ENCODE assay signal across 12 cellular contexts in the genomic region with DNA sequence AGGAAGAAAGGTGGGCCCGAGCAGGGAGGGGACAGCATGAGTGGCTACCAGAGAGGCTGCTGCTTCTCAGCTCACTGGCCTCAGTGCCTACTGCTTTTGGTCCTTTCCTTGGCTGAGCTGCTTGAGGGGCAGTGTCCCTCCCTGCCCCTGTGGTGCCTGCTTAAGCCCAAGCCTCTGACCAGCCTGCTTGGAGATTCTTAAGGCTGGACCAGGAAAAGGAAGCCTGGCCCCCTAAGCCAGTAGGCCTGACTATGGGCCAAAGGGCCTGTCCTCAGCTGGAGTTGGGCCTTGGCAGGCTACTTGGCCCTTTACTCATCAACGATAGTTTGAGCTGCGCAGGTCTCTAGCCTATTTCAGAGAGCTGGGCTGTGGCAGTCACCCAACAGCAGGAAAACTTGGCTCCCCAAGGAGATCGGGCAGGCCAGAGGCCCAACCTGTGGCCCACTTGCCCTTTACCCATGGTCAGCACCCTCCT. TPM values are rescaled to one million over a fixed set of nuclear protein-coding genes. Genes with fewer than 3 reads are reported as not detected.
DNase-seq lines count a peak whose midpoint lies in the region; ATAC-seq and TF ChIP-seq lines count a peak whose summit lies in the region.
"Had no signal": no experiment of that assay in that cellular context is flagged by ENCODE, and none has a peak within 500 bp of the region (broad histone marks: within the 10 kb centered on the region; RNA-seq: fewer than 3 reads in every experiment).

No MANE protein-coding gene starts in this region.

- H3K4me3 Mint-ChIP-seq in CD8-positive, alpha-beta memory T cell = peak overlapping the region in 4 of 7 donors; percentile 15 to 68 (median 35)
- no peak overlapping the region for H3K4me3 Mint-ChIP-seq in osteocyte (ENCODE audit: unreplicated experiment)

- H3K27ac ChIP-seq in CD8-positive, alpha-beta memory T cell (ENCODE audit: low read depth, low read length) = peak overlapping the region; percentile 20
- H3K27ac ChIP-seq in RWPE1 = peak overlapping the region; percentile 65
- H3K27ac ChIP-seq: esophagus squamous epithelium had no signal

- no peaks in the 10 kb centered on the region for H3K9me3 ChIP-seq in CD8-positive, alpha-beta memory T cell (ENCODE audit: low read length)
- H3K9me3 ChIP-seq: Caco-2, esophagus squamous epithelium had no signal

- TF ChIP-seq CTCF in RWPE1 (conservative IDR thresholded peaks at IDR 0.05; ENCODE audit: low read depth) (no peak), osteocyte (IDR thresholded peaks at IDR 0.05) (no peak)

- H3K4me3 ChIP-seq in CD8-positive, alpha-beta memory T cell (ENCODE audit: low read length) = no peak overlapping the region
- H3K4me3 ChIP-seq: esophagus squamous epithelium had no signal

- no peak for DNase-seq in CD8-positive, alpha-beta memory T cell
- DNase-seq in RWPE1 (ENCODE audit: low spot score) (no peak), Right ventricle myocardium inferior (ENCODE audit: missing footprints) (no peak), osteocyte (ENCODE audit: extremely low spot score, unreplicated experiment) (peak; percentile 73), AG08395 (ENCODE audit: low spot score) (no peak), NOMO-1 treated with DMSO at 0.1 percent for 48 hours (lab: John Stamatoyannopoulos, UW; ENCODE audit: unreplicated experiment) (no peak)
- DNase-seq: activated CD4-positive, alpha-beta T cell treated with anti-CD3 and anti-CD28 coated beads for 4 hours; esophagus squamous epithelium; HCEC 1CT; NCI-H2227 treated with DMSO at 0.1 percent for 48 hours had no signal

- no peaks in the 10 kb centered on the region for H3K9me3 Mint-ChIP-seq in CD8-positive, alpha-beta memory T cell
- no peaks in the 10 kb centered on the region for H3K9me3 Mint-ChIP-seq in osteocyte (ENCODE audit: unreplicated experiment)

- intact Hi-C loops in Right ventricle myocardium inferior (cut with DNase I) = no loop called here

- POLR2A ChIA-PET in CD8-positive, alpha-beta memory T cell (lab: Charles Lee) = interaction anchor here (0.8 to 5.3 kb wide), 12 partner anchors 10 to 100 kb away, joined by 3 to 48 read pairs (median 8); a partner anchor contains a TSS
- POLR2A ChIA-PET in RWPE1 (lab: Yijun Ruan, JAX; ENCODE audit: low non-redundant PET) = interaction anchor here (0.6 kb wide), 1 partner anchor 23 kb away, joined by 4 read pairs; no protein-coding TSS in a partner anchor

- H3K27me3 ChIP-seq in CD8-positive, alpha-beta memory T cell (ENCODE audit: insufficient read depth, low read length, poor library complexity, severe bottlenecking) = no peaks in the 10 kb centered on the region
- H3K27me3 ChIP-seq: esophagus squamous epithelium had no signal

- peak overlapping the region; percentile 86 to 100 (median 96) for H3K27ac Mint-ChIP-seq in CD8-positive, alpha-beta memory T cell
- H3K27ac Mint-ChIP-seq in osteocyte (ENCODE audit: unreplicated experiment) = no peak overlapping the region

- peaks cover 70% of the 10 kb centered on the region for H3K4me1 ChIP-seq in CD8-positive, alpha-beta memory T cell (ENCODE audit: insufficient read depth, low read length)

- H3K36me3 ChIP-seq in CD8-positive, alpha-beta memory T cell (ENCODE audit: insufficient read depth, low read length) = peaks cover 86% of the 10 kb centered on the region

- peaks cover 10 to 99% (median 23%) of the 10 kb centered on the region in 3 donors for H3K36me3 Mint-ChIP-seq in CD8-positive, alpha-beta memory T cell
- peaks cover 11% of the 10 kb centered on the region for H3K36me3 Mint-ChIP-seq in osteocyte (ENCODE audit: unreplicated experiment)

- peaks cover 70 to 98% (median 92%) of the 10 kb centered on the region in 3 donors for H3K4me1 Mint-ChIP-seq in CD8-positive, alpha-beta memory T cell
- H3K4me1 Mint-ChIP-seq in osteocyte (ENCODE audit: unreplicated experiment) = peaks cover 14% of the 10 kb centered on the region

- ATAC-seq in Right ventricle myocardium inferior (peak; percentile 42), GM21737 (IDR thresholded peaks at IDR 0.05; ENCODE audit: unreplicated experiment) (no peak)

- no peaks in the 10 kb centered on the region for H3K27me3 Mint-ChIP-seq in CD8-positive, alpha-beta memory T cell
- H3K27me3 Mint-ChIP-seq in osteocyte (ENCODE audit: unreplicated experiment) = no peaks in the 10 kb centered on the region

- CTCF ChIA-PET in CD8-positive, alpha-beta memory T cell (lab: Charles Lee) = interaction anchor here (0.8 to 26.0 kb wide), 7 partner anchors 8 to 160 kb away, joined by 3 to 429 read pairs (median 6); no protein-coding TSS in a partner anchor
- CTCF ChIA-PET in RWPE1 (lab: Yijun Ruan, JAX) = interaction anchor here (0.5 to 11.4 kb wide), 7 partner anchors 10 to 113 kb away, joined by 5 to 219 read pairs (median 12); no protein-coding TSS in a partner anchor

RNA-seq across cellular contexts. Expression of a gene that starts 24.9 kb away (rescaled TPM):
- 10 to 100 TPM; 85.2 to 89.7 TPM for total RNA-seq in CD8-positive, alpha-beta memory T cell
- 344 TPM for polyA plus RNA-seq in CD8-positive, alpha-beta memory T cell
- 2.8 TPM for total RNA-seq in Right ventricle myocardium inferior
- 0.57 and 0.67 TPM in 2 replicates for total RNA-seq in osteocyte

RNA-seq across cellular contexts. Expression of a gene that starts 37.3 kb away (rescaled TPM):
- total RNA-seq in CD8-positive, alpha-beta memory T cell = 100 to 1,000 TPM; 264 to 280 TPM
- polyA plus RNA-seq in CD8-positive, alpha-beta memory T cell = 1,187 TPM
- 458 TPM for total RNA-seq in Right ventricle myocardium inferior
- total RNA-seq in osteocyte = 320 and 333 TPM in 2 replicates

Comparison
In these comparisons a context has a peak if more than half of its experiments do, and no peak if none do; other contexts are left out.
1. RNA of a gene that starts 24.9 kb away (total RNA-seq): 85.2 to 89.7 TPM in CD8-positive, alpha-beta memory T cell; 2.8 TPM in Right ventricle myocardium inferior (single experiment) and 0.57 to 0.67 TPM in osteocyte; every median in the first group is over 10 times any median in the second.